ENCODE assay signal across 27 cellular contexts in the genomic region with DNA sequence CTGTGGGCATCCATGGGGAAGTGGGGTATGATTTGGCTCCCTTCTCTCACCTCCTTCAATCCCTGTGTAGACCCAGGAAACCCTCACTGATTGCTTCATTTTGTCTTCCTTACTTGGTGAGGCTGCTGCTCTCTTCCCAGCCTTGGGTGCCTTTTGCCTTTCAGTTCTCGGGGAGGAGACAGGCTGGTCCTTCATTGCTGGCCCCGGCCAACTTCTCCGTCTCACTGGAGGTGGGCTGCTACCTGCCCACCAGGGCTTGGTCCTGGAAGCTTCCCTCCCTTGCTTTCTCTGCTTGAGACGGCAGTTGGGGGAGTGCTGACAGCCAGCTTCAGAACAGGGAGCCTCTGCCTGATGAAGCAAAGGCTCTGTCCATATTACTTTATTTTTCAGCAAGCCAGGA. TPM values are rescaled to one million over a fixed set of nuclear protein-coding genes. Genes with fewer than 3 reads are reported as not detected.
"Had no signal": no experiment of that assay in that cellular context is flagged by ENCODE, and none has a peak within 500 bp of the region (broad histone marks: within the 10 kb centered on the region; RNA-seq: fewer than 3 reads in every experiment).

No MANE protein-coding gene starts in this region.

- H3K27ac Mint-ChIP-seq: memory B cell; mesothelial cell of epicardium; natural killer cell treated with Interleukin-12 subunit alpha and Interleukin-12 subunit beta and Interleukin-15 and Interleukin-18, amount 100 ng/mL, for 72 hours; neural progenitor cell; stimulated activated naive B cell treated with anti-CD40 and anti-IgM and Interleukin-4, amounts not matched to agents 10 μg/mL and 1 μg/mL and 100 μg/mL, for 72 hours; stimulated activated naive CD8-positive, alpha-beta T cell treated with anti-CD3 and anti-CD28 coated beads, Interleukin-15, Interleukin-2, amounts not matched to agents 100 ng/mL and 50 ng/mL, for 24 hours had no signal

- ATAC-seq: gastrocnemius medialis; left lobe of liver; mucosa of descending colon; natural killer cell treated with Interleukin-12 subunit alpha and Interleukin-12 subunit beta and Interleukin-15 and Interleukin-18, amount 100 ng/mL, for 72 hours; right lobe of liver; stimulated activated naive B cell treated with anti-CD40 and anti-IgM and Interleukin-4, amounts not matched to agents 10 μg/mL and 1 μg/mL and 100 μg/mL, for 72 hours had no signal

- H2AFZ ChIP-seq: neural progenitor cell had no signal

- H3K27ac ChIP-seq: coronary artery, esophagus squamous epithelium, gastrocnemius medialis, neural progenitor cell, right lobe of liver, suprapubic skin, transverse colon, vagina had no signal

- DNase-seq: dermis blood vessel endothelial cell; effector memory CD4-positive, alpha-beta T cell; erythroblast; esophagus squamous epithelium; gastrocnemius medialis; head of caudate nucleus; mucosa of descending colon; naive B cell; right lobe of liver; small intestine; stimulated activated CD4-positive, alpha-beta T cell treated with anti-CD3 and anti-CD28 coated beads, Interleukin-15, amount 100 ng/mL, for 24 hours; stimulated activated CD4-positive, alpha-beta T cell treated with anti-CD3 and anti-CD28 coated beads, Interleukin-2, amount 100 ng/mL, for 48 hours; stimulated activated naive B cell treated with anti-CD40 and anti-IgM and Interleukin-4, amounts not matched to agents 10 μg/mL and 1 μg/mL and 100 μg/mL, for 72 hours; transverse colon had no signal

- H3K9me3 ChIP-seq: esophagus squamous epithelium, gastrocnemius medialis, mucosa of descending colon, right lobe of liver, suprapubic skin, transverse colon, vagina had no signal

- H3K4me3 Mint-ChIP-seq: memory B cell; mesothelial cell of epicardium; natural killer cell treated with Interleukin-12 subunit alpha and Interleukin-12 subunit beta and Interleukin-15 and Interleukin-18, amount 100 ng/mL, for 72 hours; neural progenitor cell; stimulated activated naive B cell treated with anti-CD40 and anti-IgM and Interleukin-4, amounts not matched to agents 10 μg/mL and 1 μg/mL and 100 μg/mL, for 72 hours; stimulated activated naive CD8-positive, alpha-beta T cell treated with anti-CD3 and anti-CD28 coated beads, Interleukin-15, Interleukin-2, amounts not matched to agents 100 ng/mL and 50 ng/mL, for 24 hours had no signal

- H3K4me3 ChIP-seq: coronary artery, esophagus squamous epithelium, gastrocnemius medialis, lung, mucosa of descending colon, neural progenitor cell, right lobe of liver, suprapubic skin, transverse colon, vagina had no signal

- H3K36me3 Mint-ChIP-seq: mesothelial cell of epicardium, neural progenitor cell had no signal

- H3K36me3 ChIP-seq: esophagus squamous epithelium, gastrocnemius medialis, neural progenitor cell, right lobe of liver, suprapubic skin, transverse colon, vagina had no signal

- H3K9me3 Mint-ChIP-seq: memory B cell; mesothelial cell of epicardium; natural killer cell treated with Interleukin-12 subunit alpha and Interleukin-12 subunit beta and Interleukin-15 and Interleukin-18, amount 100 ng/mL, for 72 hours; neural progenitor cell; stimulated activated naive B cell treated with anti-CD40 and anti-IgM and Interleukin-4, amounts not matched to agents 10 μg/mL and 1 μg/mL and 100 μg/mL, for 72 hours; stimulated activated naive CD8-positive, alpha-beta T cell treated with anti-CD3 and anti-CD28 coated beads, Interleukin-15, Interleukin-2, amounts not matched to agents 100 ng/mL and 50 ng/mL, for 24 hours had no signal

- H3K9ac ChIP-seq: neural progenitor cell had no signal

RNA-seq across cellular contexts. Expression of a gene that starts 4.7 kb away (rescaled TPM):
- total RNA-seq: dermis blood vessel endothelial cell; gastrocnemius medialis; liver; mesothelial cell of epicardium; natural killer cell treated with Interleukin-12 subunit alpha and Interleukin-12 subunit beta and Interleukin-15 and Interleukin-18, amount 100 ng/mL, for 72 hours; right lobe of liver; transverse colon; ureter had no signal

RNA-seq across cellular contexts. Expression of a gene that starts 4.7 kb away (rescaled TPM):
- total RNA-seq: gastrocnemius medialis; glomerular endothelial cell; left lobe of liver; liver; lung; mesothelial cell of epicardium; natural killer cell treated with Interleukin-12 subunit alpha and Interleukin-12 subunit beta and Interleukin-15 and Interleukin-18, amount 100 ng/mL, for 72 hours; right lobe of liver; transverse colon; ureter had no signal
